ENCODE assay signal across 15 cellular contexts in the genomic region with DNA sequence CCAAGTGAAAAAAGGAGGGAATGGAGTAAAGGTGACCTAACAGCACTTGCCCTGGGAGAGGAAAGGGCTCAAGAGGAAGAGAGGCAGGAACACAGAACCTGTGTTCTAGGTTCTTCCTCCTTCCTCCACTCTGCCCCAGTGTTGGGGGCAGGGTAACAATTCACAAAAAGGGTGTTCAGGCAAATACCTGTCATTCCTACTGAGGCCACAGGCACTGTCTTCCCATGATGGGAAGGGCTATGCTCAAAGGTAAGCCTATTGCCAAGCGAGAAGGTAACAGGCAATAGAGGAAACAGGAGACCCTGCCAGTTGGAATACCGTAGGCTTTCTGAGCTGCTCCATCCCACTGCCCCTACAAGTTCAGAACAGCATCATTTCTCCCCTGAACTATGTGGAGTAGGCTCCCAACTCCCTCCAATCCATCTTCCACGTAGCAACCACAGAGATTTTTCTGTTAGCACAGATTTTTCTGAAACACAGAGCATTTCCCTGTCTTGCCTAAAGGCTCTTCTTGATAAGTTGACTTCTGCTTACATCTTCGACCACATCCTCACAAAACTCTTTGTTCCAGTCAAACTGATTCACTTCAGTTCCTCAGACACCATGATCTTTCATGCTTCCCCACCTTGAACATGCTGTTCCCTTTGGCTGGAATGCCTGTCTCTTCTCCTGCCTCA. TPM values are rescaled to one million over a fixed set of nuclear protein-coding genes. Genes with fewer than 3 reads are reported as not detected.
DNase-seq lines count a peak whose midpoint lies in the region; ATAC-seq and TF ChIP-seq lines count a peak whose summit lies in the region.
"Had no signal": no experiment of that assay in that cellular context is flagged by ENCODE, and none has a peak within 500 bp of the region (broad histone marks: within the 10 kb centered on the region; RNA-seq: fewer than 3 reads in every experiment).

No MANE protein-coding gene starts in this region.

- H3K9ac ChIP-seq in subcutaneous abdominal adipose tissue (ENCODE audit: low read length in 5 of 5), result peak overlapping the region in 3 of 5 donors; percentile 12 to 33 (median 25)

- H3K4me3 Mint-ChIP-seq in activated naive CD4-positive, alpha-beta T cell treated with anti-CD3 and anti-CD28 coated beads for 36 hours, result no peak overlapping the region
- H3K4me3 Mint-ChIP-seq in T-cell (peak overlapping the region in 1 of 3 donors; percentile 95), glutamatergic neuron (ENCODE audit: unreplicated experiment) (peak overlapping the region; percentile 94)

- no peaks in the 10 kb centered on the region for H3K9me3 Mint-ChIP-seq in activated naive CD4-positive, alpha-beta T cell treated with anti-CD3 and anti-CD28 coated beads for 36 hours
- H3K9me3 Mint-ChIP-seq in T-cell (no peaks in the 10 kb centered on the region), glutamatergic neuron (ENCODE audit: unreplicated experiment) (peaks cover 17% of the 10 kb centered on the region)

- no peak for TF ChIP-seq CTCF in glutamatergic neuron (IDR thresholded peaks at IDR 0.05; ENCODE audit: partially characterized antibody, unreplicated experiment)

- H3K4me3 ChIP-seq in subcutaneous abdominal adipose tissue (ENCODE audit: low read depth in 1 of 5, low read length in 5 of 5), result no peak overlapping the region
- H3K4me3 ChIP-seq: lower lobe of right lung, MG63, prostate gland, uterus had no signal

- no peaks in the 10 kb centered on the region for H3K9me3 ChIP-seq in subcutaneous abdominal adipose tissue (ENCODE audit: control insufficient read depth in 5 of 5, low read length in 5 of 5)
- H3K9me3 ChIP-seq: lower lobe of right lung, MG63, prostate gland, uterus had no signal

- no peaks in the 10 kb centered on the region for H3K27me3 Mint-ChIP-seq in activated naive CD4-positive, alpha-beta T cell treated with anti-CD3 and anti-CD28 coated beads for 36 hours (ENCODE audit: low read depth)
- H3K27me3 Mint-ChIP-seq in T-cell (no peaks in the 10 kb centered on the region), glutamatergic neuron (ENCODE audit: unreplicated experiment) (peaks cover 14% of the 10 kb centered on the region)

- H3K27ac Mint-ChIP-seq in activated naive CD4-positive, alpha-beta T cell treated with anti-CD3 and anti-CD28 coated beads for 36 hours, result peak overlapping the region; percentile 20
- H3K27ac Mint-ChIP-seq in T-cell (peak overlapping the region; percentile 64 to 81), glutamatergic neuron (ENCODE audit: unreplicated experiment) (no peak overlapping the region)

- no peak overlapping the region for H3K27ac ChIP-seq in subcutaneous abdominal adipose tissue (ENCODE audit: low read depth, low read length)
- H3K27ac ChIP-seq: lower lobe of right lung, prostate gland, uterus had no signal

- intact Hi-C loops in activated naive CD4-positive, alpha-beta T cell treated with anti-CD3 and anti-CD28 coated beads for 36 hours (cut with micrococcal nuclease), result no loop called here

- POLR2A ChIA-PET in T-cell (lab: Charles Lee), result interaction anchor here in 1 of 2 donors (0.6 kb wide), 1 partner anchor 1560 kb away, joined by 3 read pairs; no protein-coding TSS in a partner anchor

- H3K36me3 Mint-ChIP-seq in activated naive CD4-positive, alpha-beta T cell treated with anti-CD3 and anti-CD28 coated beads for 36 hours (ENCODE audit: low read depth), result peaks cover 16% of the 10 kb centered on the region
- peaks cover 28% of the 10 kb centered on the region for H3K36me3 Mint-ChIP-seq in T-cell
- H3K36me3 Mint-ChIP-seq in glutamatergic neuron (ENCODE audit: unreplicated experiment), result peaks cover 6% of the 10 kb centered on the region

- peaks cover 42% of the 10 kb centered on the region for H3K4me1 Mint-ChIP-seq in activated naive CD4-positive, alpha-beta T cell treated with anti-CD3 and anti-CD28 coated beads for 36 hours (ENCODE audit: low read depth)
- H3K4me1 Mint-ChIP-seq in T-cell, result peaks cover 53 to 64% (median 55%) of the 10 kb centered on the region in 3 donors
- peaks cover 25% of the 10 kb centered on the region for H3K4me1 Mint-ChIP-seq in glutamatergic neuron (ENCODE audit: low read depth, unreplicated experiment)

- peaks cover 0 to 32% (median 30%) of the 10 kb centered on the region in 5 donors for H3K36me3 ChIP-seq in subcutaneous abdominal adipose tissue (ENCODE audit: control insufficient read depth in 5 of 5, insufficient read depth in 5 of 5, low read length in 5 of 5)
- H3K36me3 ChIP-seq: MG63, prostate gland, uterus had no signal

- CTCF ChIA-PET in activated naive CD4-positive, alpha-beta T cell treated with anti-CD3 and anti-CD28 coated beads for 36 hours (lab: Charles Lee), result no interaction called here
- CTCF ChIA-PET in T-cell (lab: Charles Lee), result no interaction called here

- peaks cover 13 to 40% (median 29%) of the 10 kb centered on the region in 5 donors for H3K4me1 ChIP-seq in subcutaneous abdominal adipose tissue (ENCODE audit: control insufficient read depth in 5 of 5, insufficient read depth in 5 of 5, low read length in 5 of 5)
- H3K4me1 ChIP-seq: prostate gland, uterus had no signal

- H3K27me3 ChIP-seq in subcutaneous abdominal adipose tissue (ENCODE audit: control insufficient read depth in 5 of 5, insufficient read depth in 4 of 5, low read length in 5 of 5), result no peaks in the 10 kb centered on the region
- H3K27me3 ChIP-seq: MG63, uterus had no signal

- no peak for DNase-seq in activated naive CD4-positive, alpha-beta T cell treated with anti-CD3 and anti-CD28 coated beads for 36 hours
- no peak for DNase-seq in activated naive CD4-positive, alpha-beta T cell treated with anti-CD3 and anti-CD28 coated beads, Interleukin-2, amount 50 U/mL, for 16 hours
- no peak for DNase-seq in T-cell
- no peak for DNase-seq in glutamatergic neuron
- no peak for DNase-seq in germinal center (ENCODE audit: low spot score)
- DNase-seq: ACHN; activated CD4-positive, CD25-positive, alpha-beta regulatory T cell treated with anti-CD3 and anti-CD28 coated beads, Interleukin-2, amount 50 U/mL, for 72 hours; caudate nucleus; lower lobe of right lung; MG63; uterus had no signal

- ATAC-seq in T-cell (replicated peaks in 1 of 4) (no peak), HG02938 (IDR thresholded peaks at IDR 0.05; ENCODE audit: unreplicated experiment) (no peak), GM19467 (IDR thresholded peaks at IDR 0.05; ENCODE audit: unreplicated experiment) (no peak)
- ATAC-seq: lower lobe of right lung had no signal

RNA-seq across cellular contexts. Expression of a gene that starts 2.7 kb away (rescaled TPM):
- total RNA-seq in activated naive CD4-positive, alpha-beta T cell treated with anti-CD3 and anti-CD28 coated beads for 36 hours, result 10 to 100 TPM; 25.8 to 26.5 TPM
- total RNA-seq in T-cell (10 to 100 TPM; 23.5 to 34.6 (median 31.0) TPM), glutamatergic neuron (ENCODE audit: unreplicated experiment) (136 TPM)

RNA-seq across cellular contexts. Expression of a gene that starts 5.0 kb away (rescaled TPM):
- 10 to 100 TPM; 39.5 to 39.9 TPM for total RNA-seq in activated naive CD4-positive, alpha-beta T cell treated with anti-CD3 and anti-CD28 coated beads for 36 hours
- total RNA-seq in T-cell, result 10 to 100 TPM; 23.6 to 49.3 (median 44.6) TPM
- 103 TPM for total RNA-seq in glutamatergic neuron (ENCODE audit: unreplicated experiment)

RNA-seq across cellular contexts. Expression of a gene that starts 8.8 kb away (rescaled TPM):
- 1 to 10 TPM; 6.1 to 9.5 TPM for total RNA-seq in activated naive CD4-positive, alpha-beta T cell treated with anti-CD3 and anti-CD28 coated beads for 36 hours
- total RNA-seq in T-cell (10 to 100 TPM; 13.9 to 18.9 (median 16.9) TPM), glutamatergic neuron (ENCODE audit: unreplicated experiment) (23.0 TPM)

RNA-seq across cellular contexts. Expression of a gene that starts 10.9 kb away (rescaled TPM):
- 10 to 100 TPM; 15.6 to 17.0 TPM for total RNA-seq in activated naive CD4-positive, alpha-beta T cell treated with anti-CD3 and anti-CD28 coated beads for 36 hours
- total RNA-seq in T-cell (10 to 100 TPM; 42.6 to 81.4 (median 67.7) TPM), glutamatergic neuron (ENCODE audit: unreplicated experiment) (13.2 TPM)

RNA-seq across cellular contexts. Expression of a gene that starts 16.8 kb away (rescaled TPM):
- total RNA-seq in activated naive CD4-positive, alpha-beta T cell treated with anti-CD3 and anti-CD28 coated beads for 36 hours, result 10 to 100 TPM; 46.5 to 47.7 TPM
- total RNA-seq in T-cell, result 100 to 1,000 TPM; 124 to 171 (median 148) TPM
- 105 TPM for total RNA-seq in glutamatergic neuron (ENCODE audit: unreplicated experiment)
